In genomic region chr16:60120586-60120985, GRCh38 we compare ENCODE assay signal across 17 cellular contexts.
DNase-seq lines count a peak whose midpoint lies in the region; ATAC-seq and TF ChIP-seq lines count a peak whose summit lies in the region.
"Had no signal": no experiment of that assay in that cellular context is flagged by ENCODE, and none has a peak within 500 bp of the region (broad histone marks: within the 10 kb centered on the region; RNA-seq: fewer than 3 reads in every experiment).

No MANE protein-coding gene starts in this region.

- no peaks in the 10 kb centered on the region for H3K9me3 ChIP-seq in PC-9 (ENCODE audit: insufficient read depth, low read depth)
- no peaks in the 10 kb centered on the region for H3K9me3 ChIP-seq in CD4-positive, alpha-beta T cell (ENCODE audit: control insufficient read depth, low read length)
- H3K9me3 ChIP-seq: BE2C, BLaER1, Caco-2 had no signal

- intact Hi-C loops in PC-9 (cut with micrococcal nuclease; ENCODE audit: unreplicated experiment) = no loop called here
- intact Hi-C loops in CD4-positive, alpha-beta T cell (cut with DNase I, micrococcal nuclease) = no loop called here

- H3K4me1 ChIP-seq in GM23338 (ENCODE audit: insufficient read depth) (no peaks in the 10 kb centered on the region), PC-9 (replicated peaks; ENCODE audit: insufficient read depth) (no peaks in the 10 kb centered on the region)
- H3K4me1 ChIP-seq: BE2C, BLaER1, Caco-2 had no signal

- H3K4me2 ChIP-seq in GM23338 (no peak overlapping the region), PC-9 (no peak overlapping the region)
- H3K4me2 ChIP-seq: BLaER1 had no signal

- POLR2A ChIA-PET in PC-9 (lab: Charles Lee; ENCODE audit: unreplicated experiment) = no interaction called here
- POLR2A ChIA-PET in CD4-positive, alpha-beta T cell (lab: Charles Lee) = no interaction called here

- H4K20me1 ChIP-seq in GM23338 (replicated peaks; ENCODE audit: insufficient read depth) = no peaks in the 10 kb centered on the region
- H4K20me1 ChIP-seq in PC-9 (ENCODE audit: insufficient read depth) = no peaks in the 10 kb centered on the region
- H4K20me1 ChIP-seq: BLaER1 had no signal

- no peak overlapping the region for H3K4me3 ChIP-seq in GM23338
- no peak overlapping the region for H3K4me3 ChIP-seq in PC-9
- H3K4me3 ChIP-seq: BLaER1 had no signal

- in situ Hi-C loops in GM13976 (cut with MboI; ENCODE audit: low sequenced_read_pairs, unreplicated experiment) = no loop called here

- no peaks in the 10 kb centered on the region for H3K4me1 Mint-ChIP-seq in GM23338
- H3K4me1 Mint-ChIP-seq in CD4-positive, alpha-beta T cell (ENCODE audit: low read depth) = no peaks in the 10 kb centered on the region
- H3K4me1 Mint-ChIP-seq: CD14-positive monocyte; CD4-positive, CD25-positive, alpha-beta regulatory T cell had no signal

- DNase-seq in GM23338 (ENCODE audit: low spot score) = no peak
- DNase-seq in PC-9 = no peak
- DNase-seq in mesenteric fat pad (ENCODE audit: low spot score) = peak; percentile 74
- DNase-seq in CD4-positive, alpha-beta T cell = no peak
- DNase-seq in GM13976 (ENCODE audit: low spot score) = no peak
- DNase-seq: 8988T; ACHN; BE2C; C1 segment of cervical spinal cord; Caco-2; Calu3; CD4-positive, CD25-positive, alpha-beta regulatory T cell; CD8-positive, alpha-beta T cell; DMS79 treated with DMSO at 0.1 percent for 48 hours; GF-D8 had no signal

- no peaks in the 10 kb centered on the region for H3K79me2 ChIP-seq in GM23338 (replicated peaks; ENCODE audit: insufficient read depth)
- no peaks in the 10 kb centered on the region for H3K79me2 ChIP-seq in PC-9 (ENCODE audit: low read depth)

- H3F3A ChIP-seq in GM23338 (replicated peaks; ENCODE audit: low read depth) (no peaks in the 10 kb centered on the region), PC-9 (ENCODE audit: insufficient read depth, low read depth) (no peaks in the 10 kb centered on the region)

- H3K9me2 ChIP-seq in GM23338 (ENCODE audit: insufficient read depth) (no peaks in the 10 kb centered on the region), PC-9 (ENCODE audit: insufficient read depth) (no peaks in the 10 kb centered on the region)

- H3K27ac ChIP-seq in GM23338 (ENCODE audit: low read depth) = no peak overlapping the region
- no peak overlapping the region for H3K27ac ChIP-seq in PC-9
- H3K27ac ChIP-seq in CD4-positive, alpha-beta T cell (ENCODE audit: low read depth, low read length) = no peak overlapping the region
- H3K27ac ChIP-seq: BLaER1 had no signal

- no peaks in the 10 kb centered on the region for H3K36me3 ChIP-seq in GM23338 (ENCODE audit: insufficient read depth)
- no peaks in the 10 kb centered on the region for H3K36me3 ChIP-seq in PC-9 (ENCODE audit: low read depth)
- H3K36me3 ChIP-seq: BE2C, BLaER1 had no signal

- H3K27me3 Mint-ChIP-seq in GM23338 (ENCODE audit: insufficient read depth, low read depth, poor library complexity) = peaks cover 2% of the 10 kb centered on the region
- no peaks in the 10 kb centered on the region for H3K27me3 Mint-ChIP-seq in CD4-positive, alpha-beta T cell
- H3K27me3 Mint-ChIP-seq: CD4-positive, CD25-positive, alpha-beta regulatory T cell had no signal

- H3K36me3 Mint-ChIP-seq in GM23338 (ENCODE audit: low read depth) = no peaks in the 10 kb centered on the region; the same call in 2 of the 3 replicates
- H3K36me3 Mint-ChIP-seq in CD4-positive, alpha-beta T cell (ENCODE audit: low read depth) = no peaks in the 10 kb centered on the region
- H3K36me3 Mint-ChIP-seq: CD14-positive monocyte; CD4-positive, CD25-positive, alpha-beta regulatory T cell; CD8-positive, alpha-beta T cell had no signal

- ATAC-seq in GM23338 = no peak
- ATAC-seq in CD4-positive, alpha-beta T cell (ENCODE audit: poor library complexity) = no peak
- ATAC-seq: CD8-positive, alpha-beta T cell had no signal

- no peak overlapping the region for H3K27ac Mint-ChIP-seq in GM23338
- no peak overlapping the region for H3K27ac Mint-ChIP-seq in CD4-positive, alpha-beta T cell
- H3K27ac Mint-ChIP-seq: CD14-positive monocyte; CD4-positive, CD25-positive, alpha-beta regulatory T cell; CD8-positive, alpha-beta T cell had no signal

- BruUV-seq in PC-9 (replicated peaks; lab: Mats Ljungman, UMichigan) = no TSS peak

- H2AFZ ChIP-seq in GM23338 (0 out of 2 replicates have a peak overlapping the region, but pooled peaks have one; percentile 2), PC-9 (peak overlapping the region; percentile 33; the same call in 1 of the 2 replicates)

- H3K9me3 Mint-ChIP-seq in GM23338 = no peaks in the 10 kb centered on the region
- H3K9me3 Mint-ChIP-seq in CD4-positive, alpha-beta T cell = peaks cover 7% of the 10 kb centered on the region

- H3K27me3 ChIP-seq in GM23338 (ENCODE audit: insufficient read depth) = no peaks in the 10 kb centered on the region
- peaks cover 17% of the 10 kb centered on the region; the same call in 1 of the 2 replicates for H3K27me3 ChIP-seq in PC-9 (ENCODE audit: insufficient read depth, low read depth)
- no peaks in the 10 kb centered on the region for H3K27me3 ChIP-seq in CD4-positive, alpha-beta T cell (ENCODE audit: control insufficient read depth, insufficient read depth, low read length)
- H3K27me3 ChIP-seq: BE2C, BLaER1 had no signal

- TF ChIP-seq CTCF in GM23338 (conservative IDR thresholded peaks at IDR 0.05; ENCODE audit: low read depth in 2 of 2) (no peak), PC-9 (conservative IDR thresholded peaks at IDR 0.05) (no peak), GM13976 (IDR thresholded peaks at IDR 0.05; ENCODE audit: borderline replicate concordance, control extremely low read depth, extremely low read depth, insufficient read depth, missing control alignments) (no peak)
- TF ChIP-seq CTCF in CD4-positive, alpha-beta T cell (IDR thresholded peaks at IDR 0.05) = no peak

- H3K4me3 Mint-ChIP-seq in GM23338 = no peak overlapping the region
- H3K4me3 Mint-ChIP-seq in CD4-positive, alpha-beta T cell = no peak overlapping the region
- H3K4me3 Mint-ChIP-seq: CD14-positive monocyte; CD4-positive, CD25-positive, alpha-beta regulatory T cell; CD8-positive, alpha-beta T cell had no signal

- CTCF ChIA-PET in PC-9 (lab: Charles Lee) = no interaction called here
- CTCF ChIA-PET in CD4-positive, alpha-beta T cell (lab: Charles Lee) = no interaction called here

TF ChIP-seq in GM23338, 12 proteins besides CTCF, POLR2A, EP300 and RAD21:
- no peak for TF ChIP-seq JUNB (IDR thresholded peaks at IDR 0.05; ENCODE audit: unreplicated experiment)
- TF ChIP-seq, protein P1, sequence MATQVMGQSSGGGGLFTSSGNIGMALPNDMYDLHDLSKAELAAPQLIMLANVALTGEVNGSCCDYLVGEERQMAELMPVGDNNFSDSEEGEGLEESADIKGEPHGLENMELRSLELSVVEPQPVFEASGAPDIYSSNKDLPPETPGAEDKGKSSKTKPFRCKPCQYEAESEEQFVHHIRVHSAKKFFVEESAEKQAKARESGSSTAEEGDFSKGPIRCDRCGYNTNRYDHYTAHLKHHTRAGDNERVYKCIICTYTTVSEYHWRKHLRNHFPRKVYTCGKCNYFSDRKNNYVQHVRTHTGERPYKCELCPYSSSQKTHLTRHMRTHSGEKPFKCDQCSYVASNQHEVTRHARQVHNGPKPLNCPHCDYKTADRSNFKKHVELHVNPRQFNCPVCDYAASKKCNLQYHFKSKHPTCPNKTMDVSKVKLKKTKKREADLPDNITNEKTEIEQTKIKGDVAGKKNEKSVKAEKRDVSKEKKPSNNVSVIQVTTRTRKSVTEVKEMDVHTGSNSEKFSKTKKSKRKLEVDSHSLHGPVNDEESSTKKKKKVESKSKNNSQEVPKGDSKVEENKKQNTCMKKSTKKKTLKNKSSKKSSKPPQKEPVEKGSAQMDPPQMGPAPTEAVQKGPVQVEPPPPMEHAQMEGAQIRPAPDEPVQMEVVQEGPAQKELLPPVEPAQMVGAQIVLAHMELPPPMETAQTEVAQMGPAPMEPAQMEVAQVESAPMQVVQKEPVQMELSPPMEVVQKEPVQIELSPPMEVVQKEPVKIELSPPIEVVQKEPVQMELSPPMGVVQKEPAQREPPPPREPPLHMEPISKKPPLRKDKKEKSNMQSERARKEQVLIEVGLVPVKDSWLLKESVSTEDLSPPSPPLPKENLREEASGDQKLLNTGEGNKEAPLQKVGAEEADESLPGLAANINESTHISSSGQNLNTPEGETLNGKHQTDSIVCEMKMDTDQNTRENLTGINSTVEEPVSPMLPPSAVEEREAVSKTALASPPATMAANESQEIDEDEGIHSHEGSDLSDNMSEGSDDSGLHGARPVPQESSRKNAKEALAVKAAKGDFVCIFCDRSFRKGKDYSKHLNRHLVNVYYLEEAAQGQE (IDR thresholded peaks at IDR 0.05; ENCODE audit: unreplicated experiment) = no peak
